29 cellular contexts compared by ENCODE assay signal in genomic region chr3:151213881-151214280, GRCh38. TPM values are rescaled to one million over a fixed set of nuclear protein-coding genes. Genes with fewer than 3 reads are reported as not detected.
DNase-seq lines count a peak whose midpoint lies in the region; ATAC-seq, FAIRE-seq and TF ChIP-seq lines count a peak whose summit lies in the region.
"Had no signal": no experiment of that assay in that cellular context is flagged by ENCODE, and none has a peak within 500 bp of the region (broad histone marks: within the 10 kb centered on the region; RNA-seq: fewer than 3 reads in every experiment).

No MANE protein-coding gene starts in this region.

- H3K79me2 ChIP-seq in GM23338 (replicated peaks; ENCODE audit: insufficient read depth), result no peaks in the 10 kb centered on the region
- no peaks in the 10 kb centered on the region for H3K79me2 ChIP-seq in astrocyte (ENCODE audit: insufficient read depth, low read length)
- no peaks in the 10 kb centered on the region for H3K79me2 ChIP-seq in fibroblast of lung (ENCODE audit: control insufficient read depth, insufficient read depth, low read length)
- no peaks in the 10 kb centered on the region for H3K79me2 ChIP-seq in neural cell (replicated peaks; ENCODE audit: insufficient read depth, low read length)

- H3K4me1 Mint-ChIP-seq in GM23338, result peaks cover 27% of the 10 kb centered on the region
- peaks cover 57% of the 10 kb centered on the region for H3K4me1 Mint-ChIP-seq in astrocyte (ENCODE audit: low read depth, unreplicated experiment)

- H3K9me3 Mint-ChIP-seq in GM23338, result no peaks in the 10 kb centered on the region
- H3K9me3 Mint-ChIP-seq in astrocyte (ENCODE audit: unreplicated experiment), result no peaks in the 10 kb centered on the region
- H3K9me3 Mint-ChIP-seq: CD8-positive, alpha-beta memory T cell had no signal

- TF ChIP-seq RAD21 in neural cell (conservative IDR thresholded peaks at IDR 0.05), result no peak

- no peaks in the 10 kb centered on the region for H3K27me3 ChIP-seq in GM23338 (ENCODE audit: insufficient read depth)
- H3K27me3 ChIP-seq in astrocyte (ENCODE audit: insufficient read depth, low read length), result no peaks in the 10 kb centered on the region
- H3K27me3 ChIP-seq in fibroblast of lung (ENCODE audit: control insufficient read depth, insufficient read depth, low read length), result no peaks in the 10 kb centered on the region
- H3K27me3 ChIP-seq in neural cell (ENCODE audit: insufficient read depth, low read depth, low read length), result no peaks in the 10 kb centered on the region

- no peaks in the 10 kb centered on the region for H3K9me3 ChIP-seq in astrocyte (ENCODE audit: insufficient read depth, low read depth, low read length)
- H3K9me3 ChIP-seq in fibroblast of lung (ENCODE audit: control insufficient read depth, insufficient read depth, low read depth, low read length), result no peaks in the 10 kb centered on the region
- H3K9me3 ChIP-seq in neural cell (ENCODE audit: low read length), result no peaks in the 10 kb centered on the region

- H3K4me3 Mint-ChIP-seq in GM23338 (no peak overlapping the region), astrocyte (ENCODE audit: unreplicated experiment) (no peak overlapping the region)
- H3K4me3 Mint-ChIP-seq: CD8-positive, alpha-beta memory T cell had no signal

- H3K27me3 Mint-ChIP-seq in GM23338 (ENCODE audit: insufficient read depth, low read depth, poor library complexity) (no peaks in the 10 kb centered on the region), astrocyte (ENCODE audit: low read depth, unreplicated experiment) (no peaks in the 10 kb centered on the region)

- H2AFZ ChIP-seq in GM23338 (no peak overlapping the region), astrocyte (ENCODE audit: low read depth, low read length) (no peak overlapping the region), fibroblast of lung (ENCODE audit: low read length) (no peak overlapping the region), neural cell (ENCODE audit: low read depth, low read length) (no peak overlapping the region)

- H4K20me1 ChIP-seq in GM23338 (replicated peaks; ENCODE audit: insufficient read depth), result no peaks in the 10 kb centered on the region
- H4K20me1 ChIP-seq in astrocyte (ENCODE audit: insufficient read depth, low read length), result no peaks in the 10 kb centered on the region
- no peaks in the 10 kb centered on the region for H4K20me1 ChIP-seq in fibroblast of lung (ENCODE audit: control insufficient read depth, extremely low read depth, insufficient read depth, low read length)
- H4K20me1 ChIP-seq in neural cell (ENCODE audit: insufficient read depth), result no peaks in the 10 kb centered on the region

- H3K4me2 ChIP-seq in GM23338, result no peak overlapping the region
- no peak overlapping the region for H3K4me2 ChIP-seq in astrocyte (ENCODE audit: low read length)
- no peak overlapping the region for H3K4me2 ChIP-seq in fibroblast of lung (ENCODE audit: extremely low read depth, insufficient read depth, low read length)
- no peak overlapping the region for H3K4me2 ChIP-seq in neural cell (ENCODE audit: low read length)

- TF ChIP-seq CTCF in GM23338 (conservative IDR thresholded peaks at IDR 0.05; ENCODE audit: low read depth in 2 of 2) (no peak), astrocyte (IDR thresholded peaks at IDR 0.05; ENCODE audit: insufficient read depth, low read depth, low read length) (no peak), fibroblast of lung (conservative IDR thresholded peaks at IDR 0.05 in 1 of 2, IDR thresholded peaks at IDR 0.05 in 1 of 2; ENCODE audit: low read depth in 1 of 2, low read length in 2 of 2) (no peak), neural cell (IDR thresholded peaks at IDR 0.05; ENCODE audit: poor library complexity, severe bottlenecking) (no peak)

- peak overlapping the region; percentile 71 for H3K27ac Mint-ChIP-seq in GM23338
- peak overlapping the region; percentile 54 for H3K27ac Mint-ChIP-seq in astrocyte (ENCODE audit: unreplicated experiment)

- DNase-seq in GM23338 (ENCODE audit: low spot score) (no peak), astrocyte (ENCODE audit: low read depth) (peak; percentile 60), fibroblast of lung (ENCODE audit: low read depth in 2 of 2) (peak; percentile 46 to 66), DMS79 (lab: John Stamatoyannopoulos, UW) (no peak), LoVo (ENCODE audit: low spot score) (no peak), HTR-8/SVneo (ENCODE audit: insufficient read length, low spot score) (no peak)
- DNase-seq: AML-193; Calu3; CD8-positive, alpha-beta memory T cell; DMS153; KBM-7; NCI-H1105; NCI-H146; NCI-H2029; NCI-H2227 treated with DMSO at 0.1 percent for 48 hours; NCI-H510A treated with DMSO at 0.1 percent for 48 hours; NCI-H748 treated with DMSO at 0.1 percent for 48 hours; SHP77 treated with DMSO at 0.1 percent for 48 hours had no signal

- no peak for ATAC-seq in GM23338
- ATAC-seq in activated CD4-positive, CD25-positive, alpha-beta regulatory T cell treated with anti-CD3 and anti-CD28 coated beads, Interleukin-2, amount 50 U/mL, for 24 hours, result no peak
- ATAC-seq: HepG2 had no signal

- H3K36me3 ChIP-seq in GM23338 (ENCODE audit: insufficient read depth) (no peaks in the 10 kb centered on the region), astrocyte (ENCODE audit: insufficient read depth, low read length) (no peaks in the 10 kb centered on the region), fibroblast of lung (ENCODE audit: control insufficient read depth, insufficient read depth, low read length) (no peaks in the 10 kb centered on the region), neural cell (ENCODE audit: insufficient read depth, low read length) (no peaks in the 10 kb centered on the region)

- H3K36me3 Mint-ChIP-seq in GM23338 (ENCODE audit: low read depth) (no peaks in the 10 kb centered on the region), astrocyte (ENCODE audit: low read depth, unreplicated experiment) (no peaks in the 10 kb centered on the region)

- H3K27ac ChIP-seq in GM23338 (ENCODE audit: low read depth), result no peak overlapping the region
- no peak overlapping the region for H3K27ac ChIP-seq in astrocyte (ENCODE audit: low read depth, low read length)
- H3K27ac ChIP-seq in fibroblast of lung (ENCODE audit: insufficient read depth, low read length), result no peak overlapping the region
- H3K27ac ChIP-seq in neural cell (ENCODE audit: low read length), result no peak overlapping the region
- H3K27ac ChIP-seq: C4-2B, RWPE1, SK-N-MC had no signal

- H3K4me1 ChIP-seq in GM23338 (ENCODE audit: insufficient read depth) (peaks cover 19% of the 10 kb centered on the region), astrocyte (ENCODE audit: insufficient read depth, low read length) (peaks cover 21% of the 10 kb centered on the region), fibroblast of lung (ENCODE audit: control insufficient read depth, extremely low read depth, insufficient read depth, low read length) (peaks cover 11% of the 10 kb centered on the region)

- no peaks in the 10 kb centered on the region for H3F3A ChIP-seq in GM23338 (replicated peaks; ENCODE audit: low read depth)
- no peaks in the 10 kb centered on the region for H3F3A ChIP-seq in neural cell (ENCODE audit: insufficient read depth, low read length, poor library complexity, severe bottlenecking)

- no peak overlapping the region for H3K4me3 ChIP-seq in GM23338
- no peak overlapping the region for H3K4me3 ChIP-seq in astrocyte (ENCODE audit: insufficient read depth, low read depth, low read length)
- no peak overlapping the region for H3K4me3 ChIP-seq in fibroblast of lung (replicated peaks in 1 of 4; ENCODE audit: control extremely low read depth in 1 of 4, insufficient read depth in 1 of 4, low read depth in 3 of 4, low read length in 4 of 4)
- no peak overlapping the region for H3K4me3 ChIP-seq in neural cell (ENCODE audit: low read length)
- H3K4me3 ChIP-seq: SK-N-MC had no signal

- H3K9ac ChIP-seq in astrocyte (ENCODE audit: low read length), result no peak overlapping the region
- H3K9ac ChIP-seq in fibroblast of lung (ENCODE audit: insufficient read depth, low read length), result no peak overlapping the region
- H3K9ac ChIP-seq in neural cell (ENCODE audit: low read length), result no peak overlapping the region

- no peak for FAIRE-seq in astrocyte (lab: Jason Lieb, UNC)
- FAIRE-seq in HTR-8/SVneo (lab: Jason Lieb, UNC), result no peak
- FAIRE-seq: G401.6, H54, HepG2 had no signal

- no peaks in the 10 kb centered on the region for H3K9me2 ChIP-seq in GM23338 (ENCODE audit: insufficient read depth)
- H3K9me2 ChIP-seq in neural cell (ENCODE audit: insufficient read depth, low read length), result no peaks in the 10 kb centered on the region

- TF ChIP-seq EP300 in neural cell (conservative IDR thresholded peaks at IDR 0.05; ENCODE audit: poor library complexity, severe bottlenecking), result no peak

TF ChIP-seq in GM23338, 12 proteins besides CTCF, POLR2A, EP300 and RAD21:
- no peak for TF ChIP-seq JUNB (IDR thresholded peaks at IDR 0.05; ENCODE audit: unreplicated experiment)
- TF ChIP-seq EZH2phosphoT487 (IDR thresholded peaks at IDR 0.05; ENCODE audit: unreplicated experiment), result no peak
- no peak for TF ChIP-seq EZH2 (IDR thresholded peaks at IDR 0.05; ENCODE audit: low read depth, unreplicated experiment)
TF ChIP-seq in GM23338: peak in this region for 0.

TF ChIP-seq in neural cell, 6 proteins besides CTCF, POLR2A, EP300 and RAD21:
- TF ChIP-seq TAF1 (IDR thresholded peaks at IDR 0.05; ENCODE audit: low read depth), result no peak
- TF ChIP-seq POLR2AphosphoS5 (IDR thresholded peaks at IDR 0.05), result peak; percentile 6
- TF ChIP-seq MXI1 (conservative IDR thresholded peaks at IDR 0.05; ENCODE audit: poor library complexity, severe bottlenecking), result no peak
TF ChIP-seq in neural cell: peak in this region for 1.

RNA-seq across cellular contexts. Expression of gene GPR171, which starts 10.9 kb away (rescaled TPM):
- total RNA-seq in GM23338 (2014; rRNA removed; shearing (Covaris generic)), result not detected in 2 replicates
- polyA plus RNA-seq in GM23338 (2016; fragmentation: Nextera tagmentation; extraction: Ambion mirVana), result 2.4 and 3.4 TPM in 2 replicates
- not detected in 2 replicates for total RNA-seq in astrocyte
- total RNA-seq in fibroblast of lung, result not detected in 2 replicates
- not detected in 2 replicates for polyA plus RNA-seq in fibroblast of lung
- polyA plus RNA-seq in fibroblast of lung (2012), result not detected in 2 replicates
- polyA minus RNA-seq in fibroblast of lung (ENCODE audit: low replicate concordance), result not detected in 2 replicates
- polyA plus RNA-seq in neural cell, result not detected in 2 replicates
- polyA minus RNA-seq in neural cell, result not detected in 2 replicates
- total RNA-seq: A172, Calu3, Daoy, HepG2 had no signal
- polyA plus RNA-seq: AG04450, HepG2 had no signal

Comparison
In these comparisons a context has a peak if more than half of its experiments do, and no peak if none do; other contexts are left out.
1. DNase-seq: peak in astrocyte (single experiment) and fibroblast of lung (2 of 2); none in GM23338 (single experiment), DMS79 (single experiment), LoVo (single experiment) and HTR-8/SVneo (single experiment).